ENCODE assay signal across 24 cellular contexts in genomic region chr3:102980379-102980726, GRCh38.
A peak's percentile ranks its signal among the peaks of the same experiment; 100 is the strongest.
DNase-seq lines count a peak whose midpoint lies in the region; ATAC-seq and TF ChIP-seq lines count a peak whose summit lies in the region.
"Had no signal": no experiment of that assay in that cellular context is flagged by ENCODE, and none has a peak within 500 bp of the region (broad histone marks: within the 10 kb centered on the region; RNA-seq: fewer than 3 reads in every experiment).

No MANE protein-coding gene starts in this region.

- H3K27me3 ChIP-seq in HCT116 (ENCODE audit: insufficient read depth, low read length) (no peaks in the 10 kb centered on the region), left lung (no peaks in the 10 kb centered on the region), thoracic aorta (replicated peaks; ENCODE audit: insufficient read depth) (no peaks in the 10 kb centered on the region), WERI-Rb-1 (ENCODE audit: insufficient read depth, low read depth, severe bottlenecking) (no peaks in the 10 kb centered on the region)
- H3K27me3 ChIP-seq: ascending aorta; BLaER1 treated with 17β-estradiol and CSF1 and Interleukin-3, amounts not matched to agents 10 nM and 100 nM; dorsolateral prefrontal cortex; SJSA1; tibial nerve had no signal

- DNase-seq in HCT116 (ENCODE audit: low read depth, low spot score) (no peak), chondrocyte (ENCODE audit: low spot score) (no peak), left lung (no peak), thoracic aorta (ENCODE audit: low spot score) (no peak), NCI-H1092 (lab: John Stamatoyannopoulos, UW) (no peak), WERI-Rb-1 (no peak)
- no peak for DNase-seq in stimulated activated naive CD8-positive, alpha-beta T cell treated with anti-CD3 and anti-CD28 coated beads, Interleukin-15, amount 100 ng/mL, for 72 hours
- no peak for DNase-seq in effector memory CD8-positive, alpha-beta T cell
- DNase-seq: activated CD4-positive, alpha-beta memory T cell treated with anti-CD3 and anti-CD28 coated beads for 36 hours; activated CD8-positive, alpha-beta memory T cell treated with anti-CD3 and anti-CD28 coated beads, Interleukin-2, amount 50 U/mL, for 48 hours; central memory CD4-positive, alpha-beta T cell; NCI-H1048; NCI-H1694 treated with DMSO at 0.1 percent for 48 hours; T-helper 1 cell had no signal

- POLR2A ChIA-PET in HCT116 (lab: Charles Lee) = no interaction called here

- no peak for TF ChIP-seq RAD21 in HCT116 (IDR thresholded peaks at IDR 0.05; ENCODE audit: low read depth)

- H3K27ac ChIP-seq in HCT116 (ENCODE audit: low read depth, low read length) (no peak overlapping the region), left lung (no peak overlapping the region), thoracic aorta (no peak overlapping the region), WERI-Rb-1 (no peak overlapping the region)
- H3K27ac ChIP-seq: ascending aorta; BLaER1 treated with 17β-estradiol and CSF1 and Interleukin-3, amounts not matched to agents 10 nM and 100 nM; dorsolateral prefrontal cortex; prostate gland; SJSA1; tibial nerve had no signal

- no peak for TF ChIP-seq POLR2A in HCT116 (IDR thresholded peaks at IDR 0.05; ENCODE audit: borderline replicate concordance, extremely low read depth, insufficient read depth, insufficient read length)

- peak overlapping the region; percentile 71 for H3K27ac Mint-ChIP-seq in chondrocyte (ENCODE audit: unreplicated experiment)
- no peak overlapping the region for H3K27ac Mint-ChIP-seq in stimulated activated naive CD8-positive, alpha-beta T cell treated with anti-CD3 and anti-CD28 coated beads, Interleukin-15, amount 100 ng/mL, for 72 hours
- no peak overlapping the region for H3K27ac Mint-ChIP-seq in effector memory CD8-positive, alpha-beta T cell
- H3K27ac Mint-ChIP-seq: activated CD4-positive, alpha-beta memory T cell treated with anti-CD3 and anti-CD28 coated beads for 36 hours; activated naive CD4-positive, alpha-beta T cell treated with anti-CD3 and anti-CD28 coated beads, Interleukin-2, amount 50 U/mL, for 24 hours; activated T-helper 17 cell treated with anti-CD3 and anti-CD28 coated beads, Interleukin-2, amount 50 U/mL, for 72 hours; stimulated activated naive CD8-positive, alpha-beta T cell treated with anti-CD3 and anti-CD28 coated beads, Interleukin-15, Interleukin-2, amounts not matched to agents 100 ng/mL and 50 ng/mL, for 24 hours had no signal

- no peak for ATAC-seq in HCT116
- ATAC-seq in left lung = peak; percentile 33
- ATAC-seq in thoracic aorta (ENCODE audit: insufficient number of reproducible peaks, low FRiP score, low read depth) = no peak
- no peak for ATAC-seq in stimulated activated naive CD8-positive, alpha-beta T cell treated with anti-CD3 and anti-CD28 coated beads, Interleukin-15, amount 100 ng/mL, for 72 hours
- ATAC-seq in effector memory CD8-positive, alpha-beta T cell (replicated peaks) = no peak
- ATAC-seq: activated CD4-positive, CD25-positive, alpha-beta regulatory T cell treated with anti-CD3 and anti-CD28 coated beads, Interleukin-2, amount 50 U/mL, for 24 hours; activated T-helper 17 cell treated with anti-CD3 and anti-CD28 coated beads, Interleukin-2, amount 50 U/mL, for 72 hours had no signal

- H3K79me2 ChIP-seq in HCT116 (ENCODE audit: insufficient read depth, low read length) = no peaks in the 10 kb centered on the region

- TF ChIP-seq CTCF in HCT116 (IDR thresholded peaks at IDR 0.05 in 2 of 3, conservative IDR thresholded peaks at IDR 0.05 in 1 of 3; ENCODE audit: borderline replicate concordance in 1 of 3, insufficient read depth in 1 of 3, low read depth in 2 of 3, low read length in 2 of 3) = no peak
- TF ChIP-seq CTCF in chondrocyte (IDR thresholded peaks at IDR 0.05) = no peak
- no peak for TF ChIP-seq CTCF in left lung (IDR thresholded peaks at IDR 0.05)
- TF ChIP-seq CTCF in thoracic aorta (IDR thresholded peaks at IDR 0.05) = no peak
- no peak for TF ChIP-seq CTCF in WERI-Rb-1 (IDR thresholded peaks at IDR 0.05; ENCODE audit: low read depth, low read length)

- H3K4me3 Mint-ChIP-seq in chondrocyte (ENCODE audit: unreplicated experiment) = no peak overlapping the region
- H3K4me3 Mint-ChIP-seq in stimulated activated naive CD8-positive, alpha-beta T cell treated with anti-CD3 and anti-CD28 coated beads, Interleukin-15, amount 100 ng/mL, for 72 hours = no peak overlapping the region
- H3K4me3 Mint-ChIP-seq in effector memory CD8-positive, alpha-beta T cell = no peak overlapping the region
- H3K4me3 Mint-ChIP-seq: activated CD4-positive, alpha-beta memory T cell treated with anti-CD3 and anti-CD28 coated beads for 36 hours; activated naive CD4-positive, alpha-beta T cell treated with anti-CD3 and anti-CD28 coated beads, Interleukin-2, amount 50 U/mL, for 24 hours; activated T-helper 17 cell treated with anti-CD3 and anti-CD28 coated beads, Interleukin-2, amount 50 U/mL, for 72 hours; stimulated activated naive CD8-positive, alpha-beta T cell treated with anti-CD3 and anti-CD28 coated beads, Interleukin-15, Interleukin-2, amounts not matched to agents 100 ng/mL and 50 ng/mL, for 24 hours had no signal

- no peaks in the 10 kb centered on the region for H3K27me3 Mint-ChIP-seq in chondrocyte (ENCODE audit: low read depth)
- H3K27me3 Mint-ChIP-seq in stimulated activated naive CD8-positive, alpha-beta T cell treated with anti-CD3 and anti-CD28 coated beads, Interleukin-15, amount 100 ng/mL, for 72 hours = no peaks in the 10 kb centered on the region
- H3K27me3 Mint-ChIP-seq in effector memory CD8-positive, alpha-beta T cell = no peaks in the 10 kb centered on the region
- H3K27me3 Mint-ChIP-seq: activated CD4-positive, alpha-beta memory T cell treated with anti-CD3 and anti-CD28 coated beads for 36 hours; activated naive CD4-positive, alpha-beta T cell treated with anti-CD3 and anti-CD28 coated beads, Interleukin-2, amount 50 U/mL, for 24 hours; activated T-helper 17 cell treated with anti-CD3 and anti-CD28 coated beads, Interleukin-2, amount 50 U/mL, for 72 hours; stimulated activated naive CD8-positive, alpha-beta T cell treated with anti-CD3 and anti-CD28 coated beads, Interleukin-15, Interleukin-2, amounts not matched to agents 100 ng/mL and 50 ng/mL, for 24 hours had no signal

- peaks cover 14 to 17% of the 10 kb centered on the region in 2 experiments for H3K4me1 ChIP-seq in HCT116 (ENCODE audit: control insufficient read depth in 1 of 2, insufficient read depth in 2 of 2, low read length in 2 of 2)
- H3K4me1 ChIP-seq in left lung = no peaks in the 10 kb centered on the region
- peaks cover 7 to 8% of the 10 kb centered on the region in 2 donors for H3K4me1 ChIP-seq in thoracic aorta (ENCODE audit: control insufficient read depth in 1 of 2, low read depth in 2 of 2)
- H3K4me1 ChIP-seq: BLaER1 treated with 17β-estradiol and CSF1 and Interleukin-3, amounts not matched to agents 10 nM and 100 nM; prostate gland; SJSA1 had no signal

- no peaks in the 10 kb centered on the region for H4K20me1 ChIP-seq in HCT116 (ENCODE audit: insufficient read depth)
- H4K20me1 ChIP-seq: BLaER1 treated with 17β-estradiol and CSF1 and Interleukin-3, amounts not matched to agents 10 nM and 100 nM had no signal

- intact Hi-C loops in HCT116 (cut with micrococcal nuclease) = no loop called here
- intact Hi-C loops in left lung (cut with DNase I) = no loop called here

- RAD21 ChIA-PET in HCT116 (lab: Charles Lee; ENCODE audit: low non-redundant PET in 1 of 2, low total read pairs in 2 of 2, uncharacterized antibody in 2 of 2, unreplicated experiment in 2 of 2) = no interaction called here

- H3K9me3 Mint-ChIP-seq in chondrocyte (ENCODE audit: low read depth) = peaks cover 7% of the 10 kb centered on the region
- no peaks in the 10 kb centered on the region for H3K9me3 Mint-ChIP-seq in stimulated activated naive CD8-positive, alpha-beta T cell treated with anti-CD3 and anti-CD28 coated beads, Interleukin-15, amount 100 ng/mL, for 72 hours
- peaks cover 0 to 3% of the 10 kb centered on the region in 2 donors for H3K9me3 Mint-ChIP-seq in effector memory CD8-positive, alpha-beta T cell
- H3K9me3 Mint-ChIP-seq: activated CD4-positive, alpha-beta memory T cell treated with anti-CD3 and anti-CD28 coated beads for 36 hours; activated naive CD4-positive, alpha-beta T cell treated with anti-CD3 and anti-CD28 coated beads, Interleukin-2, amount 50 U/mL, for 24 hours had no signal

- CTCF ChIA-PET in HCT116 (lab: Charles Lee) = no interaction called here

- H3K9ac ChIP-seq in HCT116 (ENCODE audit: low read length) = no peak overlapping the region
- H3K9ac ChIP-seq: BLaER1 treated with 17β-estradiol and CSF1 and Interleukin-3, amounts not matched to agents 10 nM and 100 nM had no signal

- H3K4me3 ChIP-seq in HCT116 (replicated peaks in 1 of 2; ENCODE audit: low read depth in 1 of 2, low read length in 2 of 2) (no peak overlapping the region), left lung (no peak overlapping the region), thoracic aorta (peak overlapping the region; percentile 42), WERI-Rb-1 (ENCODE audit: low read depth, low read length) (no peak overlapping the region)
- H3K4me3 ChIP-seq: BLaER1 treated with 17β-estradiol and CSF1 and Interleukin-3, amounts not matched to agents 10 nM and 100 nM; dorsolateral prefrontal cortex; prostate gland; SJSA1; tibial nerve had no signal

- H3K4me2 ChIP-seq in HCT116 (ENCODE audit: low read length) = peak overlapping the region; percentile 58
- H3K4me2 ChIP-seq: BLaER1 treated with 17β-estradiol and CSF1 and Interleukin-3, amounts not matched to agents 10 nM and 100 nM had no signal

- no peaks in the 10 kb centered on the region for H3K36me3 Mint-ChIP-seq in chondrocyte (ENCODE audit: low read depth)
- H3K36me3 Mint-ChIP-seq in effector memory CD8-positive, alpha-beta T cell (ENCODE audit: insufficient read depth) = peaks cover 4% of the 10 kb centered on the region
- H3K36me3 Mint-ChIP-seq: activated CD4-positive, alpha-beta memory T cell treated with anti-CD3 and anti-CD28 coated beads for 36 hours; activated naive CD4-positive, alpha-beta T cell treated with anti-CD3 and anti-CD28 coated beads, Interleukin-2, amount 50 U/mL, for 24 hours had no signal

- peaks cover 23% of the 10 kb centered on the region for H3K4me1 Mint-ChIP-seq in chondrocyte (ENCODE audit: low read depth)
- no peaks in the 10 kb centered on the region for H3K4me1 Mint-ChIP-seq in stimulated activated naive CD8-positive, alpha-beta T cell treated with anti-CD3 and anti-CD28 coated beads, Interleukin-15, amount 100 ng/mL, for 72 hours
- no peaks in the 10 kb centered on the region for H3K4me1 Mint-ChIP-seq in effector memory CD8-positive, alpha-beta T cell (ENCODE audit: low read depth in 2 of 2)
- H3K4me1 Mint-ChIP-seq: activated naive CD4-positive, alpha-beta T cell treated with anti-CD3 and anti-CD28 coated beads, Interleukin-2, amount 50 U/mL, for 24 hours; activated T-helper 17 cell treated with anti-CD3 and anti-CD28 coated beads, Interleukin-2, amount 50 U/mL, for 72 hours had no signal

- H3K9me3 ChIP-seq in HCT116 (ENCODE audit: control insufficient read depth in 1 of 2, insufficient read depth in 1 of 2, low read depth in 1 of 2, low read length in 2 of 2) = no peaks in the 10 kb centered on the region
- H3K9me3 ChIP-seq in left lung = peaks cover 0 to 2% of the 10 kb centered on the region in 2 donors
- no peaks in the 10 kb centered on the region for H3K9me3 ChIP-seq in thoracic aorta
- no peaks in the 10 kb centered on the region for H3K9me3 ChIP-seq in WERI-Rb-1 (ENCODE audit: severe bottlenecking)
- H3K9me3 ChIP-seq: ascending aorta, prostate gland, SJSA1, tibial nerve had no signal

- no peaks in the 10 kb centered on the region for H3K9me2 ChIP-seq in HCT116 (ENCODE audit: insufficient read depth)

- no peak overlapping the region for H2AFZ ChIP-seq in HCT116 (ENCODE audit: low read depth, low read length, poor library complexity, severe bottlenecking)

- H3K36me3 ChIP-seq in HCT116 (ENCODE audit: control insufficient read depth in 1 of 2, insufficient read depth in 2 of 2, low read length in 2 of 2) (no peaks in the 10 kb centered on the region), left lung (no peaks in the 10 kb centered on the region), thoracic aorta (no peaks in the 10 kb centered on the region), WERI-Rb-1 (no peaks in the 10 kb centered on the region)
- H3K36me3 ChIP-seq: ascending aorta; BLaER1 treated with 17β-estradiol and CSF1 and Interleukin-3, amounts not matched to agents 10 nM and 100 nM; prostate gland; SJSA1; tibial nerve had no signal

- BruUV-seq in HCT116 (replicated peaks; lab: Mats Ljungman, UMichigan) = no TSS peak
